ENCODE assay signal across 27 cellular contexts in genomic region chr6:57162008-57162407, GRCh38. TPM values are rescaled to one million over a fixed set of nuclear protein-coding genes. Genes with fewer than 3 reads are reported as not detected.
DNase-seq lines count a peak whose midpoint lies in the region; ATAC-seq and TF ChIP-seq lines count a peak whose summit lies in the region.
"Had no signal": no experiment of that assay in that cellular context is flagged by ENCODE, and none has a peak within 500 bp of the region (broad histone marks: within the 10 kb centered on the region; RNA-seq: fewer than 3 reads in every experiment).

No MANE protein-coding gene starts in this region.

- H3K27ac ChIP-seq in foreskin keratinocyte, result no peak overlapping the region
- H3K27ac ChIP-seq: BLaER1 treated with 17β-estradiol and CSF1 and Interleukin-3, amounts not matched to agents 10 nM and 100 nM; PC-9; SJCRH30 had no signal

- H3K4me3 ChIP-seq in adipocyte (ENCODE audit: low read length), result no peak overlapping the region
- H3K4me3 ChIP-seq: BLaER1 treated with 17β-estradiol and CSF1 and Interleukin-3, amounts not matched to agents 10 nM and 100 nM; PC-9; SJCRH30 had no signal

- H3K4me1 ChIP-seq in adipocyte (ENCODE audit: control insufficient read depth, insufficient read depth, low read length) (peaks cover 5% of the 10 kb centered on the region), foreskin keratinocyte (peaks cover 15% of the 10 kb centered on the region)
- H3K4me1 ChIP-seq: BLaER1 treated with 17β-estradiol and CSF1 and Interleukin-3, amounts not matched to agents 10 nM and 100 nM; SJCRH30 had no signal

- peak overlapping the region; percentile 50 for H3K27ac Mint-ChIP-seq in chondrocyte (ENCODE audit: unreplicated experiment)
- peak overlapping the region in 2 of 3 experiments; percentile 28 to 74 for H3K27ac Mint-ChIP-seq in nephron
- no peak overlapping the region for H3K27ac Mint-ChIP-seq in stimulated activated naive B cell treated with anti-CD40 and anti-IgM and Interleukin-4, amounts not matched to agents 10 μg/mL and 1 μg/mL and 100 μg/mL, for 72 hours
- H3K27ac Mint-ChIP-seq: CD4-positive, alpha-beta memory T cell had no signal

- H3K9ac ChIP-seq in adipocyte (ENCODE audit: low read length), result no peak overlapping the region
- H3K9ac ChIP-seq: BLaER1 treated with 17β-estradiol and CSF1 and Interleukin-3, amounts not matched to agents 10 nM and 100 nM had no signal

- TF ChIP-seq CTCF in chondrocyte (IDR thresholded peaks at IDR 0.05) (no peak), nephron (IDR thresholded peaks at IDR 0.05; ENCODE audit: unreplicated experiment in 3 of 3) (no peak), foreskin keratinocyte (conservative IDR thresholded peaks at IDR 0.05) (no peak)

- H3K27me3 Mint-ChIP-seq in chondrocyte (ENCODE audit: low read depth) (no peaks in the 10 kb centered on the region), nephron (ENCODE audit: low read depth) (no peaks in the 10 kb centered on the region)
- no peaks in the 10 kb centered on the region for H3K27me3 Mint-ChIP-seq in stimulated activated naive B cell treated with anti-CD40 and anti-IgM and Interleukin-4, amounts not matched to agents 10 μg/mL and 1 μg/mL and 100 μg/mL, for 72 hours
- H3K27me3 Mint-ChIP-seq: CD4-positive, alpha-beta memory T cell had no signal

- DNase-seq in EL (peak; percentile 34), adipocyte (ENCODE audit: low read depth) (peak; percentile 47), chondrocyte (ENCODE audit: low spot score) (no peak), NCI-H1417 (lab: John Stamatoyannopoulos, UW) (no peak), foreskin keratinocyte (no peak), activated gamma-delta T cell (lab: John Stamatoyannopoulos, UW) (no peak)
- no peak for DNase-seq in stimulated activated naive B cell treated with anti-CD40 and anti-IgM and Interleukin-4, amounts not matched to agents 10 μg/mL and 1 μg/mL and 100 μg/mL, for 72 hours
- DNase-seq: AML-193; CD4-positive, alpha-beta memory T cell; COR-L47; GF-D8; GOT3; KBM-7; MV-4-11; NCI-H1105; NCI-H146; NCI-H1930; NCI-H2107; NCI-H524; NCI-H82; PC-9; SJCRH30 had no signal

- H3K27me3 ChIP-seq in adipocyte (replicated peaks; ENCODE audit: control insufficient read depth, insufficient read depth, low read length), result no peaks in the 10 kb centered on the region
- H3K27me3 ChIP-seq in foreskin keratinocyte, result no peaks in the 10 kb centered on the region
- H3K27me3 ChIP-seq: BLaER1 treated with 17β-estradiol and CSF1 and Interleukin-3, amounts not matched to agents 10 nM and 100 nM; SJCRH30 had no signal

- H3K4me3 Mint-ChIP-seq in chondrocyte (ENCODE audit: unreplicated experiment) (no peak overlapping the region), nephron (no peak overlapping the region)
- H3K4me3 Mint-ChIP-seq in stimulated activated naive B cell treated with anti-CD40 and anti-IgM and Interleukin-4, amounts not matched to agents 10 μg/mL and 1 μg/mL and 100 μg/mL, for 72 hours, result no peak overlapping the region
- H3K4me3 Mint-ChIP-seq: CD4-positive, alpha-beta memory T cell had no signal

- peaks cover 19% of the 10 kb centered on the region for H3K9me3 ChIP-seq in adipocyte (ENCODE audit: control insufficient read depth, low read length)

- H3K36me3 Mint-ChIP-seq in chondrocyte (ENCODE audit: low read depth), result peaks cover 24% of the 10 kb centered on the region
- peaks cover 53% of the 10 kb centered on the region for H3K36me3 Mint-ChIP-seq in nephron (ENCODE audit: low read depth)
- peaks cover 36 to 45% of the 10 kb centered on the region in 2 donors for H3K36me3 Mint-ChIP-seq in stimulated activated naive B cell treated with anti-CD40 and anti-IgM and Interleukin-4, amounts not matched to agents 10 μg/mL and 1 μg/mL and 100 μg/mL, for 72 hours

- H3K9me3 Mint-ChIP-seq in chondrocyte (ENCODE audit: low read depth), result peaks cover 11% of the 10 kb centered on the region
- H3K9me3 Mint-ChIP-seq in nephron, result peaks cover 23% of the 10 kb centered on the region
- H3K9me3 Mint-ChIP-seq in stimulated activated naive B cell treated with anti-CD40 and anti-IgM and Interleukin-4, amounts not matched to agents 10 μg/mL and 1 μg/mL and 100 μg/mL, for 72 hours, result peaks cover 7 to 8% of the 10 kb centered on the region in 2 donors

- peaks cover 66% of the 10 kb centered on the region for H3K36me3 ChIP-seq in adipocyte (ENCODE audit: control insufficient read depth, insufficient read depth, low read length, severe bottlenecking)

- peaks cover 18% of the 10 kb centered on the region for H3K4me1 Mint-ChIP-seq in chondrocyte (ENCODE audit: low read depth)
- no peaks in the 10 kb centered on the region for H3K4me1 Mint-ChIP-seq in nephron
- no peaks in the 10 kb centered on the region for H3K4me1 Mint-ChIP-seq in stimulated activated naive B cell treated with anti-CD40 and anti-IgM and Interleukin-4, amounts not matched to agents 10 μg/mL and 1 μg/mL and 100 μg/mL, for 72 hours
- H3K4me1 Mint-ChIP-seq: CD4-positive, alpha-beta memory T cell had no signal

- ATAC-seq in stimulated activated naive B cell treated with anti-CD40 and anti-IgM and Interleukin-4, amounts not matched to agents 10 μg/mL and 1 μg/mL and 100 μg/mL, for 72 hours (replicated peaks), result no peak
- no peak for ATAC-seq in foreskin keratinocyte
- ATAC-seq: HCT116, Right ventricle myocardium inferior, SK-N-SH treated with all-trans-retinoic acid at 6 μM for 48 hours had no signal

RNA-seq across cellular contexts. Expression of gene BAG2, which starts 10.1 kb away (rescaled TPM):
- 12.1 to 13.7 TPM (median 12.1 TPM) in 3 replicates for total RNA-seq in chondrocyte
- total RNA-seq in foreskin keratinocyte, result 1.4 and 1.9 TPM in 2 replicates
- polyA plus RNA-seq in foreskin keratinocyte, result 0.82 and 1.4 TPM in 2 replicates

Comparison
In these comparisons a context has a peak if more than half of its experiments do, and no peak if none do; other contexts are left out.
1. DNase-seq: peak in EL (single experiment) and adipocyte (single experiment); none in chondrocyte (single experiment), NCI-H1417 (0 of 3), stimulated activated naive B cell treated with anti-CD40 and anti-IgM and Interleukin-4, amounts not matched to agents 10 μg/mL and 1 μg/mL and 100 μg/mL, for 72 hours (single experiment), foreskin keratinocyte (0 of 2) and activated gamma-delta T cell (single experiment).